ENCODE assay signal across 8 cellular contexts in genomic region chr3:72310028-72310987, GRCh38.
DNase-seq lines count a peak whose midpoint lies in the region; ATAC-seq and TF ChIP-seq lines count a peak whose summit lies in the region.

No MANE protein-coding gene starts in this region.

- intact Hi-C loops in lower lobe of right lung (cut with DNase I) = no loop called here

- H3K4me1 ChIP-seq in lower lobe of right lung = peaks cover 22% of the 10 kb centered on the region

- H3K9me3 ChIP-seq in lower lobe of right lung = no peaks in the 10 kb centered on the region

- DNase-seq in COR-L47 (lab: John Stamatoyannopoulos, UW) (peak; percentile 53), NCI-H526 (lab: John Stamatoyannopoulos, UW) (peak; percentile 40 to 80), amniotic stem cell (lab: John Stamatoyannopoulos, UW) (peak; percentile 42), lower lobe of right lung (no peak), NCI-H2029 (lab: John Stamatoyannopoulos, UW) (no peak), NCI-H2227 (lab: John Stamatoyannopoulos, UW; ENCODE audit: unreplicated experiment) (no peak)

- peak; percentile 8 for TF ChIP-seq CTCF in lower lobe of right lung (IDR thresholded peaks at IDR 0.05)

- H3K27me3 ChIP-seq in lower lobe of right lung (ENCODE audit: low read depth) = no peaks in the 10 kb centered on the region

- H3K27ac ChIP-seq in lower lobe of right lung = peak overlapping the region; percentile 60

- ATAC-seq in GM19035 (IDR thresholded peaks at IDR 0.05; ENCODE audit: unreplicated experiment) (peak; percentile 92), HG03097 (IDR thresholded peaks at IDR 0.05; ENCODE audit: low FRiP score, unreplicated experiment) (peak; percentile 96), lower lobe of right lung (peak; percentile 69 to 76)

- no peaks in the 10 kb centered on the region for H3K36me3 ChIP-seq in lower lobe of right lung

- no peak overlapping the region for H3K4me3 ChIP-seq in lower lobe of right lung

Comparison
In these comparisons a context has a peak if more than half of its experiments do, and no peak if none do; other contexts are left out.
1. DNase-seq: peak in COR-L47 (single experiment), NCI-H526 (2 of 2) and amniotic stem cell (single experiment); none in lower lobe of right lung (single experiment), NCI-H2029 (single experiment) and NCI-H2227 (single experiment).
2. Peak in every context shown above with its lines, with median percentiles within 50 percentile points of each other: ATAC-seq.